8 cellular contexts compared by ENCODE assay signal in genomic region chr11:118658372-118659313, GRCh38. TPM values are rescaled to one million over a fixed set of nuclear protein-coding genes. Genes with fewer than 3 reads are reported as not detected.
A peak's percentile ranks its signal among the peaks of the same experiment; 100 is the strongest.
DNase-seq lines count a peak whose midpoint lies in the region; ATAC-seq and TF ChIP-seq lines count a peak whose summit lies in the region.

No MANE protein-coding gene starts in this region.

- H3K27ac ChIP-seq in SU-DHL-6 (ENCODE audit: low read depth, low read length) (no peak overlapping the region), gastrocnemius medialis (peak overlapping the region; percentile 29 to 54 (median 41))

- TF ChIP-seq CTCF in GM12864 (IDR thresholded peaks at IDR 0.05; ENCODE audit: low read depth, low read length, missing control alignments), result peak; percentile 28
- no peak for TF ChIP-seq CTCF in SU-DHL-6 (IDR thresholded peaks at IDR 0.05; ENCODE audit: insufficient read depth, low read length, poor library complexity, severe bottlenecking)
- peak in 1 of 5 experiments; percentile 30 for TF ChIP-seq CTCF in gastrocnemius medialis (IDR thresholded peaks at IDR 0.05 in 4 of 5, conservative IDR thresholded peaks at IDR 0.05 in 1 of 5)

- DNase-seq in GM12864 (ENCODE audit: low read depth) (no peak), Right ventricle myocardium superior (peak; percentile 48), gastrocnemius medialis (no peak), T-helper 2 cell (no peak)

- H3K4me2 ChIP-seq in SU-DHL-6 (ENCODE audit: low read depth, low read length, poor library complexity, severe bottlenecking), result no peak overlapping the region

- H3K36me3 ChIP-seq in SU-DHL-6 (ENCODE audit: low read length), result no peaks in the 10 kb centered on the region
- H3K36me3 ChIP-seq in gastrocnemius medialis, result peaks cover 0 to 12% of the 10 kb centered on the region in 2 donors

- H3K4me1 ChIP-seq in gastrocnemius medialis, result peaks cover 0 to 11% of the 10 kb centered on the region in 2 donors

- intact Hi-C loops in Right ventricle myocardium superior (cut with DNase I), result loop anchor here (5.0 kb wide), 1 partner anchor 46 kb away; no protein-coding TSS in a partner anchor
- intact Hi-C loops in gastrocnemius medialis (cut with DNase I; ENCODE audit: low total_unique reads), result loop anchor here (1.0 to 2.0 kb wide), 2 partner anchors 24 to 50 kb away; no protein-coding TSS in a partner anchor

- H3K9me3 ChIP-seq in SU-DHL-6 (ENCODE audit: insufficient read depth, low read length) (no peaks in the 10 kb centered on the region), gastrocnemius medialis (no peaks in the 10 kb centered on the region)

- H3K27me3 ChIP-seq in SU-DHL-6 (ENCODE audit: low read length), result no peaks in the 10 kb centered on the region
- H3K27me3 ChIP-seq in gastrocnemius medialis, result no peaks in the 10 kb centered on the region

- H2AFZ ChIP-seq in SU-DHL-6 (ENCODE audit: low read depth, low read length, severe bottlenecking), result peak overlapping the region; percentile 82

- no peaks in the 10 kb centered on the region for H3K79me2 ChIP-seq in SU-DHL-6 (ENCODE audit: insufficient read depth, low read length)

- no peaks in the 10 kb centered on the region for H4K20me1 ChIP-seq in SU-DHL-6 (ENCODE audit: low read depth, low read length)

- ATAC-seq in Right ventricle myocardium superior (ENCODE audit: poor library complexity) (peak; percentile 16), gastrocnemius medialis (peak; percentile 7 to 9), GM19455 (IDR thresholded peaks at IDR 0.05; ENCODE audit: unreplicated experiment) (no peak), HG03378 (IDR thresholded peaks at IDR 0.05; ENCODE audit: unreplicated experiment) (no peak), HG03280 (IDR thresholded peaks at IDR 0.05; ENCODE audit: unreplicated experiment) (no peak)

- in situ Hi-C loops in gastrocnemius medialis (cut with MboI; ENCODE audit: low sequenced_read_pairs in 4 of 4), result loop anchor here in 2 of 4 donors (10.0 kb wide), 1 partner anchor 64 kb away; no protein-coding TSS in a partner anchor

- TF ChIP-seq POLR2A in gastrocnemius medialis (IDR thresholded peaks at IDR 0.05), result no peak

- no peaks in the 10 kb centered on the region for H3F3A ChIP-seq in SU-DHL-6 (ENCODE audit: insufficient read depth)

- H3K4me3 ChIP-seq in GM12864 (ENCODE audit: low read depth, low read length), result no peak overlapping the region
- no peak overlapping the region for H3K4me3 ChIP-seq in SU-DHL-6 (ENCODE audit: insufficient read depth, low read length, poor library complexity, severe bottlenecking)
- no peak overlapping the region for H3K4me3 ChIP-seq in gastrocnemius medialis

- no peaks in the 10 kb centered on the region for H3K9me2 ChIP-seq in SU-DHL-6 (replicated peaks; ENCODE audit: insufficient read depth, low read length)

- H3K9ac ChIP-seq in SU-DHL-6 (ENCODE audit: low read length), result no peak overlapping the region

RNA-seq across cellular contexts. Expression of gene TREH, which starts 20.8 kb away (rescaled TPM):
- not detected for total RNA-seq in Right ventricle myocardium superior
- total RNA-seq in gastrocnemius medialis, result not detected

RNA-seq across cellular contexts. Expression of gene PHLDB1, which starts 51.2 kb away (rescaled TPM):
- 102 TPM for total RNA-seq in Right ventricle myocardium superior
- 10 to 100 TPM; 16.5 to 35.7 (median 22.7) TPM for total RNA-seq in gastrocnemius medialis

Comparison
In these comparisons a context has a peak if more than half of its experiments do, and no peak if none do; other contexts are left out.
1. ATAC-seq: peak in Right ventricle myocardium superior (single experiment) and gastrocnemius medialis (2 of 2); none in GM19455 (single experiment), HG03378 (single experiment) and HG03280 (single experiment).